In genomic region chr19:48975947-48976847, GRCh38 we compare ENCODE assay signal across 1 cellular context.
TF ChIP-seq lines count a peak whose summit lies in the region.

No MANE protein-coding gene starts in this region.

TF ChIP-seq in HEK293, 187 proteins besides CTCF, POLR2A, EP300 and RAD21 (continued from another document):
- TF ChIP-seq, protein P1, sequence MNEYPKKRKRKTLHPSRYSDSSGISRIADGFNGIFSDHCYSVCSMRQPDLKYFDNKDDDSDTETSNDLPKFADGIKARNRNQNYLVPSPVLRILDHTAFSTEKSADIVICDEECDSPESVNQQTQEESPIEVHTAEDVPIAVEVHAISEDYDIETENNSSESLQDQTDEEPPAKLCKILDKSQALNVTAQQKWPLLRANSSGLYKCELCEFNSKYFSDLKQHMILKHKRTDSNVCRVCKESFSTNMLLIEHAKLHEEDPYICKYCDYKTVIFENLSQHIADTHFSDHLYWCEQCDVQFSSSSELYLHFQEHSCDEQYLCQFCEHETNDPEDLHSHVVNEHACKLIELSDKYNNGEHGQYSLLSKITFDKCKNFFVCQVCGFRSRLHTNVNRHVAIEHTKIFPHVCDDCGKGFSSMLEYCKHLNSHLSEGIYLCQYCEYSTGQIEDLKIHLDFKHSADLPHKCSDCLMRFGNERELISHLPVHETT (tag by site-specific recombination; IDR thresholded peaks at IDR 0.05) = no peak
- no peak for TF ChIP-seq ZBTB6 (tag by site-specific recombination; IDR thresholded peaks at IDR 0.05)
- TF ChIP-seq, protein P2, sequence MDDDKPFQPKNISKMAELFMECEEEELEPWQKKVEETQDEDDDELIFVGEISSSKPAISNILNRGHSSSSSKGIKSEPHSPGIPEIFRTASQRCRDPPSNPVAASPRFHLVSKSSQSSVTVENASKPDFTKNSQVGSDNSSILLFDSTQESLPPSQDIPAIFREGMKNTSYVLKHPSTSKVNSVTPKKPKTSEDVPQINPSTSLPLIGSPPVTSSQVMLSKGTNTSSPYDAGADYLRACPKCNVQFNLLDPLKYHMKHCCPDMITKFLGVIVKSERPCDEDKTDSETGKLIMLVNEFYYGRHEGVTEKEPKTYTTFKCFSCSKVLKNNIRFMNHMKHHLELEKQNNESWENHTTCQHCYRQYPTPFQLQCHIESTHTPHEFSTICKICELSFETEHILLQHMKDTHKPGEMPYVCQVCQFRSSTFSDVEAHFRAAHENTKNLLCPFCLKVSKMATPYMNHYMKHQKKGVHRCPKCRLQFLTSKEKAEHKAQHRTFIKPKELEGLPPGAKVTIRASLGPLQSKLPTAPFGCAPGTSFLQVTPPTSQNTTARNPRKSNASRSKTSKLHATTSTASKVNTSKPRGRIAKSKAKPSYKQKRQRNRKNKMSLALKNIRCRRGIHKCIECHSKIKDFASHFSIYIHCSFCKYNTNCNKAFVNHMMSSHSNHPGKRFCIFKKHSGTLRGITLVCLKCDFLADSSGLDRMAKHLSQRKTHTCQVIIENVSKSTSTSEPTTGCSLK (tag by site-specific recombination; IDR thresholded peaks at IDR 0.05) = no peak
- TF ChIP-seq SP7 (tag by site-specific recombination; IDR thresholded peaks at IDR 0.05) = 0 out of 2 replicates have a peak, but pooled peaks have one; percentile 13
- 0 out of 2 replicates have a peak, but pooled peaks have one; percentile 17 for TF ChIP-seq ZBTB17 (tag by site-specific recombination; IDR thresholded peaks at IDR 0.05)
- TF ChIP-seq ZNF660 (tag by site-specific recombination; IDR thresholded peaks at IDR 0.05) = no peak
- TF ChIP-seq ZNF426 (tag by site-specific recombination; IDR thresholded peaks at IDR 0.05) = no peak
- no peak for TF ChIP-seq ZNF404 (tag by site-specific recombination; IDR thresholded peaks at IDR 0.05)
- TF ChIP-seq ZNF155 (tag by site-specific recombination; IDR thresholded peaks at IDR 0.05) = no peak
- TF ChIP-seq ZNF211 (tag by site-specific recombination; IDR thresholded peaks at IDR 0.05; ENCODE audit: low read depth) = no peak
- TF ChIP-seq ZNF624 (tag by site-specific recombination; IDR thresholded peaks at IDR 0.05) = no peak
- no peak for TF ChIP-seq ZNF621 (tag by site-specific recombination; IDR thresholded peaks at IDR 0.05)
- TF ChIP-seq ZNF626 (tag by site-specific recombination; IDR thresholded peaks at IDR 0.05) = no peak
- TF ChIP-seq FEZF1 (tag by site-specific recombination; IDR thresholded peaks at IDR 0.05) = no peak
- TF ChIP-seq YY1 (tag by site-specific recombination; IDR thresholded peaks at IDR 0.05) = no peak
- TF ChIP-seq ZNF354C (tag by site-specific recombination; IDR thresholded peaks at IDR 0.05; ENCODE audit: borderline replicate concordance, low read depth) = no peak
TF ChIP-seq in HEK293: peak in this region for 8.
